ENCODE assay signal across 8 cellular contexts in the genomic region with DNA sequence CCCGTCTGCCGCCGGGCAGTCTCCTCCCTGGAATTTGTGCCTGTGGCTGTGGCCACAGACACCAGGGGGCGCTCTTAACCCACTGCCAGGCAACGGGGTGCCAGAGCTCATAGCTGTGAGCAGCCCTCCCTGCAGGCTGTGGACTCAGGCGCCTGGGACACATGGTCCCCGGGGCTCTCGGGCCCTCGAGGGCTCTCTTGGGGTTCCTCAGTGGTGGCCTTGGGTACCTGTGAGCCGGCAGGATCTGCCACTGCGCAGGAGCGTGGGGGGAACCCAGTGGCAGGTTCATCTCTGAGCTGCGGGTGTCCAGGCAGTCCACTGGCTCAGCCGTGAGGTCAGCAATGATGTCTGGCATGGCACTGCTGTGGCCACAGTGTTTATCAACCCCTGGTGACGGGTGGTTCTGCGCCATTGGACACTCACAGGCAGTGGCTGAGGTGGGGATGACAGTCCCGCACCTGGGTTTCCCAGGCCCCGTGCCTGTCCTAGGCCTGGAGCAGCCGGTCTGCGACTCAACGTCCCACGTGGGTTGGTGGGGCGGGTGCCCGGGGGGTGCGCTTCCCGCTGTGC. TPM values are rescaled to one million over a fixed set of nuclear protein-coding genes. Genes with fewer than 3 reads are reported as not detected.
A peak's percentile ranks its signal among the peaks of the same experiment; 100 is the strongest.
DNase-seq lines count a peak whose midpoint lies in the region; ATAC-seq and TF ChIP-seq lines count a peak whose summit lies in the region.

No MANE protein-coding gene starts in this region.

- no peaks in the 10 kb centered on the region for H3K4me1 ChIP-seq in BE2C
- no peaks in the 10 kb centered on the region for H3K4me1 ChIP-seq in effector memory CD4-positive, alpha-beta T cell (ENCODE audit: control insufficient read depth, insufficient read depth, low read length, poor library complexity, severe bottlenecking)

- peak; percentile 86 for DNase-seq in BE2C
- DNase-seq in NCI-H345 (lab: John Stamatoyannopoulos, UW), result peak; percentile 44
- DNase-seq in activated CD4-positive, alpha-beta memory T cell treated with anti-CD3 and anti-CD28 coated beads for 36 hours, result peak; percentile 85
- DNase-seq in effector memory CD4-positive, alpha-beta T cell, result peak; percentile 44 to 65 (median 58)
- DNase-seq in naive B cell, result peak; percentile 66

- no peak overlapping the region for H3K4me3 Mint-ChIP-seq in activated CD4-positive, alpha-beta memory T cell treated with anti-CD3 and anti-CD28 coated beads for 36 hours
- H3K4me3 Mint-ChIP-seq in naive B cell, result no peak overlapping the region
- no peak overlapping the region for H3K4me3 Mint-ChIP-seq in stimulated activated memory B cell treated with anti-CD40 and anti-IgM and Interleukin-4, amounts not matched to agents 10 μg/mL and 1 μg/mL and 100 μg/mL, for 72 hours

- no peaks in the 10 kb centered on the region for H3K9me3 ChIP-seq in BE2C
- H3K9me3 ChIP-seq in effector memory CD4-positive, alpha-beta T cell (ENCODE audit: control insufficient read depth, low read length), result no peaks in the 10 kb centered on the region

- no peaks in the 10 kb centered on the region for H3K27me3 ChIP-seq in BE2C
- no peaks in the 10 kb centered on the region for H3K27me3 ChIP-seq in effector memory CD4-positive, alpha-beta T cell (replicated peaks; ENCODE audit: control insufficient read depth, insufficient read depth, low read length, poor library complexity, severe bottlenecking)

- ATAC-seq in GM19452 (IDR thresholded peaks at IDR 0.05; ENCODE audit: unreplicated experiment), result peak; percentile 70
- peak; percentile 69 to 85 for ATAC-seq in naive B cell (ENCODE audit: low read depth in 2 of 2)
- peak; percentile 84 for ATAC-seq in stimulated activated memory B cell treated with anti-CD40 and anti-IgM and Interleukin-4, amounts not matched to agents 10 μg/mL and 1 μg/mL and 100 μg/mL, for 72 hours
- ATAC-seq in GM21390 (IDR thresholded peaks at IDR 0.05; ENCODE audit: unreplicated experiment), result no peak

- H3K27ac Mint-ChIP-seq in activated CD4-positive, alpha-beta memory T cell treated with anti-CD3 and anti-CD28 coated beads for 36 hours, result no peak overlapping the region
- H3K27ac Mint-ChIP-seq in naive B cell, result peak overlapping the region in 2 of 6 donors; percentile 26 to 41
- H3K27ac Mint-ChIP-seq in stimulated activated memory B cell treated with anti-CD40 and anti-IgM and Interleukin-4, amounts not matched to agents 10 μg/mL and 1 μg/mL and 100 μg/mL, for 72 hours, result peak overlapping the region; percentile 46

- peaks cover 11% of the 10 kb centered on the region for H3K36me3 ChIP-seq in BE2C
- peaks cover 3% of the 10 kb centered on the region for H3K36me3 ChIP-seq in effector memory CD4-positive, alpha-beta T cell (ENCODE audit: control insufficient read depth, insufficient read depth, low read length)

- H3K9me3 Mint-ChIP-seq in activated CD4-positive, alpha-beta memory T cell treated with anti-CD3 and anti-CD28 coated beads for 36 hours, result no peaks in the 10 kb centered on the region
- H3K9me3 Mint-ChIP-seq in naive B cell, result no peaks in the 10 kb centered on the region
- H3K9me3 Mint-ChIP-seq in stimulated activated memory B cell treated with anti-CD40 and anti-IgM and Interleukin-4, amounts not matched to agents 10 μg/mL and 1 μg/mL and 100 μg/mL, for 72 hours, result no peaks in the 10 kb centered on the region

- peak; percentile 92 for TF ChIP-seq CTCF in BE2C (IDR thresholded peaks at IDR 0.05; ENCODE audit: low read depth, low read length)

- POLR2A ChIA-PET in activated CD4-positive, alpha-beta memory T cell treated with anti-CD3 and anti-CD28 coated beads for 36 hours (lab: Charles Lee), result no interaction called here

- H3K27ac ChIP-seq in effector memory CD4-positive, alpha-beta T cell (ENCODE audit: insufficient read depth, low read length, poor library complexity, severe bottlenecking), result no peak overlapping the region

- intact Hi-C loops in activated CD4-positive, alpha-beta memory T cell treated with anti-CD3 and anti-CD28 coated beads for 36 hours (cut with micrococcal nuclease), result loop anchor here (2.0 kb wide), 2 partner anchors 136 to 244 kb away; partner anchors contain the start of gene IDUA

- H3K27me3 Mint-ChIP-seq in activated CD4-positive, alpha-beta memory T cell treated with anti-CD3 and anti-CD28 coated beads for 36 hours, result no peaks in the 10 kb centered on the region
- H3K27me3 Mint-ChIP-seq in naive B cell, result no peaks in the 10 kb centered on the region
- no peaks in the 10 kb centered on the region for H3K27me3 Mint-ChIP-seq in stimulated activated memory B cell treated with anti-CD40 and anti-IgM and Interleukin-4, amounts not matched to agents 10 μg/mL and 1 μg/mL and 100 μg/mL, for 72 hours

- H3K36me3 Mint-ChIP-seq in activated CD4-positive, alpha-beta memory T cell treated with anti-CD3 and anti-CD28 coated beads for 36 hours, result peaks cover 5% of the 10 kb centered on the region
- peaks cover 0 to 8% of the 10 kb centered on the region in 2 donors for H3K36me3 Mint-ChIP-seq in naive B cell
- H3K36me3 Mint-ChIP-seq in stimulated activated memory B cell treated with anti-CD40 and anti-IgM and Interleukin-4, amounts not matched to agents 10 μg/mL and 1 μg/mL and 100 μg/mL, for 72 hours, result peaks cover 30% of the 10 kb centered on the region

- no peaks in the 10 kb centered on the region for H3K4me1 Mint-ChIP-seq in activated CD4-positive, alpha-beta memory T cell treated with anti-CD3 and anti-CD28 coated beads for 36 hours (ENCODE audit: low read depth)
- peaks cover 3 to 12% (median 7%) of the 10 kb centered on the region in 3 donors for H3K4me1 Mint-ChIP-seq in naive B cell
- H3K4me1 Mint-ChIP-seq in stimulated activated memory B cell treated with anti-CD40 and anti-IgM and Interleukin-4, amounts not matched to agents 10 μg/mL and 1 μg/mL and 100 μg/mL, for 72 hours, result peaks cover 13% of the 10 kb centered on the region

- no peak overlapping the region for H3K4me3 ChIP-seq in BE2C (ENCODE audit: low read depth, low read length)
- no peak overlapping the region for H3K4me3 ChIP-seq in effector memory CD4-positive, alpha-beta T cell (ENCODE audit: insufficient read depth, low read depth, low read length, poor library complexity, severe bottlenecking)

- CTCF ChIA-PET in activated CD4-positive, alpha-beta memory T cell treated with anti-CD3 and anti-CD28 coated beads for 36 hours (lab: Charles Lee), result interaction anchor here (0.5 to 3.4 kb wide), 38 partner anchors 8 to 569 kb away, joined by 3 to 25 read pairs (median 4); partner anchors contain the start of genes GAK, IDUA and TMEM175

RNA-seq across cellular contexts. Expression of gene PCGF3, which starts 37.2 kb away (rescaled TPM):
- polyA plus RNA-seq in BE2C (2012; ENCODE audit: insufficient read depth, insufficient read length, low read depth), result 45.4 TPM
- 10 to 100 TPM; 27.8 to 29.3 TPM for total RNA-seq in activated CD4-positive, alpha-beta memory T cell treated with anti-CD3 and anti-CD28 coated beads for 36 hours
- 1 to 10 TPM; 5.6 to 9.5 (median 7.1) TPM for polyA plus RNA-seq in naive B cell (ENCODE audit: low read depth in 6 of 6)

RNA-seq across cellular contexts. Expression of gene SLC49A3, which starts 53.9 kb away (rescaled TPM):
- polyA plus RNA-seq in BE2C (2012; ENCODE audit: insufficient read depth, insufficient read length, low read depth), result 0.34 TPM
- total RNA-seq in activated CD4-positive, alpha-beta memory T cell treated with anti-CD3 and anti-CD28 coated beads for 36 hours, result under 1 TPM in 1 of 2 experiments, not detected in 1; 0.19 TPM
- under 1 TPM in 3 of 6 donors, not detected in 3; 0.22 to 0.54 (median 0.43) TPM for polyA plus RNA-seq in naive B cell (ENCODE audit: low read depth in 6 of 6)
